In the genomic region with DNA sequence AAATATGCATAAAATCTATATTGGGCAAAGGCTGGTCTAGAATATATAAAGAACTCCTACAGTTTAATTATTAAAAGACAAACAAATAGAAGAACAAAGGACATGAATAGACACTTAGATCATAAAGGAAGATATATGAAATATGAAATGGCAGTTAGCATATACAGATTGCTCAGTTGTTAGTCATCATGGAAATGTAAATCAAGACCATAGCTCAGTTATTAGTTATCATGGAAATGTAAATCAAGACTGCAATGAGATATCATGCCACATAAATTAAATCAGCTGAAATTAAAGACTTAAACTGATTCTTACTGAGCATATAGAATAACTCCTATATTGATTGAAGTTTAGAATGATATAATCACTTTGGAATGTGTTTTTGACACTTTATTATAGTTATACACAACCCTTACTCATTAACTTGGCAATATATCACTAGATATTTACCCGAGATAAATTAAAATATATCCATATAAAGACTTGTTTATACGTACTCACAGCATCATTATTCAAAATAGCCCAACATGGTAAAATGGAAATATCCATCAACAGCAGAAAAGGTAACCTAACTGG, we compare ENCODE assay signal across 15 cellular contexts.
"Had no signal": no experiment of that assay in that cellular context is flagged by ENCODE, and none has a peak within 500 bp of the region (broad histone marks: within the 10 kb centered on the region; RNA-seq: fewer than 3 reads in every experiment).

No MANE protein-coding gene starts in this region.

- H3K27me3 ChIP-seq: body of pancreas, left lung, upper lobe of left lung had no signal

- H3K36me3 ChIP-seq: left lung, upper lobe of left lung had no signal

- H3K4me1 ChIP-seq: body of pancreas, left lung, upper lobe of left lung had no signal

- DNase-seq: activated CD4-positive, alpha-beta T cell treated with anti-CD3 and anti-CD28 coated beads, Interleukin-2, amount 10 ng/mL, durations not matched to agents 24 days and 14 days; activated CD4-positive, CD25-positive, alpha-beta regulatory T cell; activated CD8-positive, alpha-beta memory T cell treated with anti-CD3 and anti-CD28 coated beads, Interleukin-2, amount 50 U/mL, for 4 hours; activated CD8-positive, alpha-beta T cell treated with anti-CD3 and anti-CD28 coated beads, Interleukin-2, amount 10 ng/mL, durations not matched to agents 7 days and 5 days; activated effector memory CD4-positive, alpha-beta T cell treated with anti-CD3 and anti-CD28 coated beads, Interleukin-2, amount 50 U/mL, for 16 hours; activated T-cell treated with anti-CD3 and anti-CD28 coated beads, Interleukin-2, amount 50 U/mL, for 48 hours; body of pancreas; effector memory CD4-positive, alpha-beta T cell; islet precursor cell; left lung; mesenchymal stem cell; naive thymus-derived CD8-positive, alpha-beta T cell; stimulated activated CD4-positive, alpha-beta T cell treated with anti-CD3 and anti-CD28 coated beads, Interleukin-1b, Interleukin-23, amount 100 ng/mL, for 48 hours; stimulated activated naive CD8-positive, alpha-beta T cell treated with anti-CD3 and anti-CD28 coated beads, Interleukin-15, amount 100 ng/mL, for 72 hours; upper lobe of left lung had no signal

- H3K4me3 ChIP-seq: body of pancreas, left lung, upper lobe of left lung had no signal

- H3K9me3 ChIP-seq: body of pancreas, upper lobe of left lung had no signal

- H3K27ac ChIP-seq: body of pancreas, left lung, upper lobe of left lung had no signal
